ENCODE assay signal across 26 cellular contexts in genomic region chr19:3810708-3811355, GRCh38. TPM values are rescaled to one million over a fixed set of nuclear protein-coding genes. Genes with fewer than 3 reads are reported as not detected.
DNase-seq lines count a peak whose midpoint lies in the region; ATAC-seq and TF ChIP-seq lines count a peak whose summit lies in the region.
"Had no signal": no experiment of that assay in that cellular context is flagged by ENCODE, and none has a peak within 500 bp of the region (broad histone marks: within the 10 kb centered on the region; RNA-seq: fewer than 3 reads in every experiment).

No MANE protein-coding gene starts in this region.

- peaks cover 61% of the 10 kb centered on the region; the same call in 1 of the 2 replicates for H4K20me1 ChIP-seq in Karpas-422 (ENCODE audit: insufficient read depth, low read depth, low read length)

- peaks cover 16% of the 10 kb centered on the region for H3K4me1 ChIP-seq in Karpas-422 (ENCODE audit: low read length)

- no peaks in the 10 kb centered on the region for H3K27me3 ChIP-seq in Karpas-422 (ENCODE audit: low read length)
- H3K27me3 ChIP-seq: ovary had no signal

- H3K79me2 ChIP-seq in Karpas-422 (ENCODE audit: low read length): no peaks in the 10 kb centered on the region

- CTCF ChIA-PET in activated naive CD4-positive, alpha-beta T cell treated with anti-CD3 and anti-CD28 coated beads, Interleukin-2, amount 10 ng/mL, durations not matched to agents 7 days and 5 days (lab: Charles Lee): no interaction called here

- H3K27me3 Mint-ChIP-seq in activated naive CD4-positive, alpha-beta T cell treated with anti-CD3 and anti-CD28 coated beads, Interleukin-2, amount 10 ng/mL, durations not matched to agents 7 days and 5 days: no peaks in the 10 kb centered on the region
- no peaks in the 10 kb centered on the region for H3K27me3 Mint-ChIP-seq in stimulated activated naive B cell treated with anti-CD40 and anti-IgM and Interleukin-4, amounts not matched to agents 10 μg/mL and 1 μg/mL and 100 μg/mL, for 72 hours
- H3K27me3 Mint-ChIP-seq in progenitor cell of endocrine pancreas: no peaks in the 10 kb centered on the region
- H3K27me3 Mint-ChIP-seq: activated CD4-positive, alpha-beta T cell treated with anti-CD3 and anti-CD28 coated beads, Interleukin-2, amount 10 ng/mL, durations not matched to agents 7 days and 5 days had no signal

- peak overlapping the region; percentile 32; the same call in 1 of the 2 replicates for H3K4me3 ChIP-seq in Karpas-422 (ENCODE audit: low read length)
- H3K4me3 ChIP-seq: ovary, SK-N-MC had no signal

- H3K27ac ChIP-seq in Karpas-422 (ENCODE audit: low read length): no peak overlapping the region
- H3K27ac ChIP-seq: ovary, SK-N-MC had no signal

- no peaks in the 10 kb centered on the region for H3K9me3 ChIP-seq in Karpas-422 (ENCODE audit: low read length)
- H3K9me3 ChIP-seq: ovary had no signal

- H2AFZ ChIP-seq in Karpas-422 (ENCODE audit: low read length): no peak overlapping the region

- H3K27ac Mint-ChIP-seq in activated naive CD4-positive, alpha-beta T cell treated with anti-CD3 and anti-CD28 coated beads, Interleukin-2, amount 10 ng/mL, durations not matched to agents 7 days and 5 days: peak overlapping the region; percentile 37
- H3K27ac Mint-ChIP-seq in stimulated activated naive B cell treated with anti-CD40 and anti-IgM and Interleukin-4, amounts not matched to agents 10 μg/mL and 1 μg/mL and 100 μg/mL, for 72 hours: peak overlapping the region; percentile 56
- H3K27ac Mint-ChIP-seq in progenitor cell of endocrine pancreas: no peak overlapping the region
- H3K27ac Mint-ChIP-seq: brain, HFFc6 had no signal

- H3K36me3 Mint-ChIP-seq in activated naive CD4-positive, alpha-beta T cell treated with anti-CD3 and anti-CD28 coated beads, Interleukin-2, amount 10 ng/mL, durations not matched to agents 7 days and 5 days: peaks cover 3% of the 10 kb centered on the region
- H3K36me3 Mint-ChIP-seq in stimulated activated naive B cell treated with anti-CD40 and anti-IgM and Interleukin-4, amounts not matched to agents 10 μg/mL and 1 μg/mL and 100 μg/mL, for 72 hours: peaks cover 5 to 11% of the 10 kb centered on the region in 2 donors
- no peaks in the 10 kb centered on the region for H3K36me3 Mint-ChIP-seq in progenitor cell of endocrine pancreas (ENCODE audit: insufficient read depth)

- no peaks in the 10 kb centered on the region for H3K9me2 ChIP-seq in Karpas-422 (replicated peaks; ENCODE audit: insufficient read depth, low read length)

- ATAC-seq in stimulated activated naive B cell treated with anti-CD40 and anti-IgM and Interleukin-4, amounts not matched to agents 10 μg/mL and 1 μg/mL and 100 μg/mL, for 72 hours (replicated peaks): peak; percentile 57 to 61
- ATAC-seq: right cardiac atrium had no signal

- H3K36me3 ChIP-seq in Karpas-422 (ENCODE audit: insufficient read depth, low read length): no peaks in the 10 kb centered on the region
- H3K36me3 ChIP-seq: ovary had no signal

- H3K4me1 Mint-ChIP-seq in activated naive CD4-positive, alpha-beta T cell treated with anti-CD3 and anti-CD28 coated beads, Interleukin-2, amount 10 ng/mL, durations not matched to agents 7 days and 5 days: peaks cover 50% of the 10 kb centered on the region
- peaks cover 34 to 69% of the 10 kb centered on the region in 2 donors for H3K4me1 Mint-ChIP-seq in stimulated activated naive B cell treated with anti-CD40 and anti-IgM and Interleukin-4, amounts not matched to agents 10 μg/mL and 1 μg/mL and 100 μg/mL, for 72 hours
- no peaks in the 10 kb centered on the region for H3K4me1 Mint-ChIP-seq in progenitor cell of endocrine pancreas (ENCODE audit: low read depth)
- H3K4me1 Mint-ChIP-seq: brain had no signal

- H3K9ac ChIP-seq in Karpas-422 (ENCODE audit: low read length): 0 out of 2 replicates have a peak overlapping the region, but pooled peaks have one; percentile 35

- no peak for TF ChIP-seq CTCF in progenitor cell of endocrine pancreas (IDR thresholded peaks at IDR 0.05; ENCODE audit: unreplicated experiment)

- no peak overlapping the region for H3K4me3 Mint-ChIP-seq in activated naive CD4-positive, alpha-beta T cell treated with anti-CD3 and anti-CD28 coated beads, Interleukin-2, amount 10 ng/mL, durations not matched to agents 7 days and 5 days
- H3K4me3 Mint-ChIP-seq in stimulated activated naive B cell treated with anti-CD40 and anti-IgM and Interleukin-4, amounts not matched to agents 10 μg/mL and 1 μg/mL and 100 μg/mL, for 72 hours: peak overlapping the region in 1 of 2 donors; percentile 14
- H3K4me3 Mint-ChIP-seq in progenitor cell of endocrine pancreas (ENCODE audit: low read depth): no peak overlapping the region
- H3K4me3 Mint-ChIP-seq: activated CD4-positive, alpha-beta T cell treated with anti-CD3 and anti-CD28 coated beads, Interleukin-2, amount 10 ng/mL, durations not matched to agents 7 days and 5 days; brain; HFFc6 had no signal

- peak overlapping the region; percentile 55 for H3K4me2 ChIP-seq in Karpas-422 (ENCODE audit: low read depth, low read length, poor library complexity, severe bottlenecking)

- peaks cover 9% of the 10 kb centered on the region for H3K9me3 Mint-ChIP-seq in activated naive CD4-positive, alpha-beta T cell treated with anti-CD3 and anti-CD28 coated beads, Interleukin-2, amount 10 ng/mL, durations not matched to agents 7 days and 5 days
- peaks cover 0 to 7% of the 10 kb centered on the region in 2 donors for H3K9me3 Mint-ChIP-seq in stimulated activated naive B cell treated with anti-CD40 and anti-IgM and Interleukin-4, amounts not matched to agents 10 μg/mL and 1 μg/mL and 100 μg/mL, for 72 hours
- no peaks in the 10 kb centered on the region for H3K9me3 Mint-ChIP-seq in progenitor cell of endocrine pancreas (ENCODE audit: low read depth)
- H3K9me3 Mint-ChIP-seq: brain had no signal

- DNase-seq in activated naive CD4-positive, alpha-beta T cell treated with anti-CD3 and anti-CD28 coated beads, Interleukin-2, amount 10 ng/mL, durations not matched to agents 7 days and 5 days: no peak
- DNase-seq in activated naive CD4-positive, alpha-beta T cell treated with anti-CD3 and anti-CD28 coated beads, Interleukin-2, amount 50 U/mL, for 16 hours: no peak
- DNase-seq in Karpas-422: no peak
- DNase-seq in left kidney (ENCODE audit: low read depth, low spot score): peak; percentile 21
- no peak for DNase-seq in stimulated activated naive B cell treated with anti-CD40 and anti-IgM and Interleukin-4, amounts not matched to agents 10 μg/mL and 1 μg/mL and 100 μg/mL, for 72 hours
- DNase-seq in cerebellar nuclear complex (lab: John Stamatoyannopoulos, UW): no peak
- DNase-seq in progenitor cell of endocrine pancreas (ENCODE audit: low spot score, unreplicated experiment): no peak
- DNase-seq in activated CD8-positive, alpha-beta memory T cell treated with anti-CD3 and anti-CD28 coated beads for 24 hours: no peak
- DNase-seq: activated CD4-positive, alpha-beta T cell treated with anti-CD3 and anti-CD28 coated beads, Interleukin-2, amount 10 ng/mL, durations not matched to agents 7 days and 5 days; activated gamma-delta T cell; effector CD8-positive, alpha-beta T cell; HFFc6; islet precursor cell; mammary epithelial cell; NCI-H1092; NCI-H2029; NCI-H446 treated with DMSO at 0.1 percent for 48 hours; ovary; stimulated activated CD4-positive, alpha-beta T cell treated with anti-CD3 and anti-CD28 coated beads, Interleukin-15, amount 100 ng/mL, for 24 hours had no signal

RNA-seq across cellular contexts. Expression of gene MATK, which starts 24.7 kb away (rescaled TPM):
- not detected in 2 replicates for total RNA-seq in Karpas-422 (2014; rRNA removed; shearing (Covaris generic); ENCODE audit: low replicate concordance)
- total RNA-seq in progenitor cell of endocrine pancreas: 1.8 TPM in 2 replicates
- total RNA-seq: HFFc6, HT1080, mammary epithelial cell, myocyte had no signal

RNA-seq across cellular contexts. Expression of gene RAX2, which starts 38.8 kb away (rescaled TPM):
- total RNA-seq in Karpas-422 (2014; rRNA removed; shearing (Covaris generic); ENCODE audit: low replicate concordance): not detected in 2 replicates
- total RNA-seq in progenitor cell of endocrine pancreas: not detected in 2 replicates
- total RNA-seq: activated CD4-positive, alpha-beta T cell treated with anti-CD3 and anti-CD28 coated beads, Interleukin-2, amount 10 ng/mL, durations not matched to agents 7 days and 5 days; HFFc6; HT1080; mammary epithelial cell; myocyte; right cardiac atrium; T-helper 2 cell treated with Interferon-gamma antibody and Interleukin-4, amounts not matched to agents 100 ng/mL and 5 ng/mL, for 36 hours; ureter had no signal

RNA-seq across cellular contexts. Expression of gene MRPL54, which starts 48.4 kb away (rescaled TPM):
- 44.2 and 76.7 TPM in 2 replicates for total RNA-seq in Karpas-422 (2014; rRNA removed; shearing (Covaris generic); ENCODE audit: low replicate concordance)
- total RNA-seq in progenitor cell of endocrine pancreas: 38.6 and 39.8 TPM in 2 replicates

RNA-seq across cellular contexts. Expression of gene APBA3, which starts 49.3 kb away (rescaled TPM):
- total RNA-seq in Karpas-422 (2014; rRNA removed; shearing (Covaris generic); ENCODE audit: low replicate concordance): 14.7 and 55.0 TPM in 2 replicates
- total RNA-seq in progenitor cell of endocrine pancreas: 31.4 and 33.3 TPM in 2 replicates

RNA-seq across cellular contexts. Expression of gene ZFR2, which starts 58.0 kb away (rescaled TPM):
- not detected in 2 replicates for total RNA-seq in Karpas-422 (2014; rRNA removed; shearing (Covaris generic); ENCODE audit: low replicate concordance)
- total RNA-seq in progenitor cell of endocrine pancreas: 3.5 and 3.9 TPM in 2 replicates
- total RNA-seq: HFFc6, HT1080, mammary epithelial cell, myocyte had no signal
